In genomic region chr11:125445731-125446130, GRCh38 we compare ENCODE assay signal across 20 cellular contexts.
"Had no signal": no experiment of that assay in that cellular context is flagged by ENCODE, and none has a peak within 500 bp of the region (broad histone marks: within the 10 kb centered on the region; RNA-seq: fewer than 3 reads in every experiment).

No MANE protein-coding gene starts in this region.

- H3K36me3 Mint-ChIP-seq: activated naive CD4-positive, alpha-beta T cell treated with anti-CD3 and anti-CD28 coated beads, Interleukin-2, amount 10 ng/mL, durations not matched to agents 7 days and 5 days; activated naive CD8-positive, alpha-beta T cell treated with anti-CD3 and anti-CD28 coated beads for 36 hours had no signal

- H3K4me1 Mint-ChIP-seq: activated naive CD4-positive, alpha-beta T cell treated with anti-CD3 and anti-CD28 coated beads, Interleukin-2, amount 10 ng/mL, durations not matched to agents 7 days and 5 days; activated naive CD8-positive, alpha-beta T cell treated with anti-CD3 and anti-CD28 coated beads for 36 hours had no signal

- H3K4me3 ChIP-seq: K562, Peyer's patch had no signal

- H3K9me3 ChIP-seq: Peyer's patch had no signal

- DNase-seq: activated CD4-positive, alpha-beta T cell treated with anti-CD3 and anti-CD28 coated beads for 4 hours; activated CD8-positive, alpha-beta memory T cell treated with anti-CD3 and anti-CD28 coated beads, Interleukin-2, amount 50 U/mL, for 4 hours; activated CD8-positive, alpha-beta T cell treated with anti-CD3 and anti-CD28 coated beads for 36 hours; activated gamma-delta T cell treated with Interleukin-2 at 50 U/mL for 16 hours; activated naive CD4-positive, alpha-beta T cell treated with anti-CD3 and anti-CD28 coated beads, Interleukin-2, amount 10 ng/mL, durations not matched to agents 7 days and 5 days; activated naive CD8-positive, alpha-beta T cell treated with anti-CD3 and anti-CD28 coated beads for 36 hours; activated T-cell treated with anti-CD3 and anti-CD28 coated beads, Interleukin-2, amount 50 U/mL, for 72 hours; aorta; Kasumi-1; NCI-H1105 treated with DMSO at 0.1 percent for 48 hours; NCI-H1436 treated with DMSO at 0.1 percent for 48 hours; NCI-H187; NCI-H2081; NCI-H524; Peyer's patch; SHP77 treated with DMSO at 0.1 percent for 48 hours had no signal

- H3K9me3 Mint-ChIP-seq: activated CD8-positive, alpha-beta T cell treated with anti-CD3 and anti-CD28 coated beads for 36 hours; activated naive CD4-positive, alpha-beta T cell treated with anti-CD3 and anti-CD28 coated beads, Interleukin-2, amount 10 ng/mL, durations not matched to agents 7 days and 5 days; activated naive CD8-positive, alpha-beta T cell treated with anti-CD3 and anti-CD28 coated beads for 36 hours; activated T-cell treated with anti-CD3 and anti-CD28 coated beads, Interleukin-2, amount 50 U/mL, for 72 hours; activated T-helper 2 cell treated with anti-CD3 and anti-CD28 coated beads, Interferon-gamma antibody, Interleukin-2, Interleukin-4, amounts not matched to agents 10 μg/mL and 5 μg/mL and 100 μg/mL, durations not matched to agents 14 hours and 24 hours and 36 hours; T-helper 1 cell treated with Interleukin-12 subunit alpha and Interleukin-12 subunit beta and Interleukin-4 antibody, amounts not matched to agents 30 μg/mL and 1 μg/mL, for 36 hours had no signal

- H3K4me1 ChIP-seq: Peyer's patch had no signal

- H3K27ac ChIP-seq: Peyer's patch had no signal

- H3K36me3 ChIP-seq: Peyer's patch had no signal

- H3K27me3 ChIP-seq: Peyer's patch had no signal

- H3K27ac Mint-ChIP-seq: activated CD8-positive, alpha-beta T cell treated with anti-CD3 and anti-CD28 coated beads for 36 hours; activated naive CD4-positive, alpha-beta T cell treated with anti-CD3 and anti-CD28 coated beads, Interleukin-2, amount 10 ng/mL, durations not matched to agents 7 days and 5 days; activated naive CD8-positive, alpha-beta T cell treated with anti-CD3 and anti-CD28 coated beads for 36 hours; activated T-cell treated with anti-CD3 and anti-CD28 coated beads, Interleukin-2, amount 50 U/mL, for 72 hours; activated T-helper 2 cell treated with anti-CD3 and anti-CD28 coated beads, Interferon-gamma antibody, Interleukin-2, Interleukin-4, amounts not matched to agents 10 μg/mL and 5 μg/mL and 100 μg/mL, durations not matched to agents 14 hours and 24 hours and 36 hours; T-helper 1 cell treated with Interleukin-12 subunit alpha and Interleukin-12 subunit beta and Interleukin-4 antibody, amounts not matched to agents 30 μg/mL and 1 μg/mL, for 36 hours had no signal

- ATAC-seq: activated CD4-positive, CD25-positive, alpha-beta regulatory T cell treated with anti-CD3 and anti-CD28 coated beads, Interleukin-2, amount 50 U/mL, for 24 hours; activated CD8-positive, alpha-beta T cell treated with anti-CD3 and anti-CD28 coated beads for 36 hours; activated T-cell treated with anti-CD3 and anti-CD28 coated beads, Interleukin-2, amount 50 U/mL, for 72 hours; K562 had no signal

- H3K4me3 Mint-ChIP-seq: activated CD8-positive, alpha-beta T cell treated with anti-CD3 and anti-CD28 coated beads for 36 hours; activated naive CD4-positive, alpha-beta T cell treated with anti-CD3 and anti-CD28 coated beads, Interleukin-2, amount 10 ng/mL, durations not matched to agents 7 days and 5 days; activated naive CD8-positive, alpha-beta T cell treated with anti-CD3 and anti-CD28 coated beads for 36 hours; activated T-cell treated with anti-CD3 and anti-CD28 coated beads, Interleukin-2, amount 50 U/mL, for 72 hours; T-helper 1 cell treated with Interleukin-12 subunit alpha and Interleukin-12 subunit beta and Interleukin-4 antibody, amounts not matched to agents 30 μg/mL and 1 μg/mL, for 36 hours had no signal
